In the genomic region with DNA sequence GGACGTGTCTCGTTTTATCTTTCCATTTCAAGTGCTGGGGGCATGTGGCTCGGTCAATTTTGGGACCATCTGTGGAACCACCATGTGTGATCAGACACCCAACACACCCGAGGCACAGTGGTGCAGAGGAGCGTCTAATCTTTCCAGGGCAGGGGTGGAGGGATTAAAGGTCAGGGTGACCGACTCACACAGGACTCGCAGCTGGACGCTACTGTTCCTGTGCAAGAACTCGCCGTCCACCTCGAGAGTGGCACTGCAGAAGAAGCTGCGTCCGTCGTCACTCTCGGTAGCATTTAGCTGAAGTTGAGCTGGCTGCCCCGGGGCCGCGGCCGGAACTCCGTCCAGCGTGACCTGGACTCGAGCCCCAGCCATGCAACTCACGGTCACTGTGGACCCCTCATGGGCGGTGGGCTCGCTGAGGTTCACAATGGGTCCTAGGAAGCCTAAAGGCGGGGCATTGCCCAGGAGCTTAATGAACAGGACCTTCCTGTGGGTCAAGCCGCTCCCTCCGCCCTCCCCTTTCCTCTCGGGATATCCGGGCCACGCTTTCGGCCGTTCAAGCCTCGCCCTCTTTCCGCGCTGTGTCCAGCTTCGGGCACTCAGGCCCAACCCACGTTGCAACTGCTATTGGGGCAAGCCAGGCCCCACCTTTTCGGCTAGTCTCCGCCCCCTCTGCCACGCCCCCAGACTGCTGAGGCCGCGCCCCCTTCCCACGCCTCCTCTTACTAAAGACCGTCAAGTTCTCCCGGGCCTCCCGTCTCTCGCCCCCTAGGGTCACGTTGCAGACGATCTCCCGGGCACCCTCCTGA, we compare ENCODE assay signal across 7 cellular contexts. TPM values are rescaled to one million over a fixed set of nuclear protein-coding genes. Genes with fewer than 3 reads are reported as not detected.
A peak's percentile ranks its signal among the peaks of the same experiment; 100 is the strongest.
DNase-seq lines count a peak whose midpoint lies in the region; ATAC-seq and TF ChIP-seq lines count a peak whose summit lies in the region.

No MANE protein-coding gene starts in this region.

- H3K9ac ChIP-seq in GM23248 (peak overlapping the region; percentile 90), mesendoderm (ENCODE audit: low read length) (peak overlapping the region; percentile 70)

- peak overlapping the region; percentile 84 for H3K4me2 ChIP-seq in GM23248 (ENCODE audit: unreplicated experiment)
- peak overlapping the region; percentile 70 for H3K4me2 ChIP-seq in mesendoderm (ENCODE audit: low read length)

- H3F3A ChIP-seq in GM23248 (ENCODE audit: insufficient read depth): no peaks in the 10 kb centered on the region

- H2BK15ac ChIP-seq in mesendoderm (replicated peaks; ENCODE audit: low read depth): no peak overlapping the region

- H3K18ac ChIP-seq in mesendoderm (ENCODE audit: low read length): no peak overlapping the region

- H3K4me1 ChIP-seq in GM23248 (ENCODE audit: insufficient read depth) (peaks cover 8% of the 10 kb centered on the region), mesendoderm (ENCODE audit: control insufficient read depth, low read depth, low read length) (peaks cover 3% of the 10 kb centered on the region)

- H4K5ac ChIP-seq in mesendoderm (ENCODE audit: low read length): no peak overlapping the region

- H2AFZ ChIP-seq in GM23248: peak overlapping the region; percentile 80

- H3K23ac ChIP-seq in mesendoderm (ENCODE audit: low read length): no peak overlapping the region

- no peaks in the 10 kb centered on the region for H3K9me2 ChIP-seq in GM23248 (ENCODE audit: insufficient read depth)

- H3K36me3 ChIP-seq in GM23248 (ENCODE audit: low read depth) (no peaks in the 10 kb centered on the region), mesendoderm (ENCODE audit: control insufficient read depth, insufficient read depth, low read length) (no peaks in the 10 kb centered on the region)

- no peak overlapping the region for H4K8ac ChIP-seq in mesendoderm (ENCODE audit: low read depth, low read length)

- H3K79me2 ChIP-seq in GM23248 (ENCODE audit: insufficient read depth): peaks cover 36% of the 10 kb centered on the region
- peaks cover 17% of the 10 kb centered on the region for H3K79me2 ChIP-seq in mesendoderm (ENCODE audit: control insufficient read depth, insufficient read depth, low read length)

- H3K27me3 ChIP-seq in GM23248 (replicated peaks; ENCODE audit: insufficient read depth) (no peaks in the 10 kb centered on the region), mesendoderm (ENCODE audit: insufficient read depth, low read length, poor library complexity) (no peaks in the 10 kb centered on the region)

- H3K4ac ChIP-seq in mesendoderm (ENCODE audit: low read depth, low read length): no peak overlapping the region

- H3K27ac ChIP-seq in GM23248 (peak overlapping the region; percentile 92), mesendoderm (ENCODE audit: low read depth, low read length) (no peak overlapping the region)

- WGBS in GM23248 (ENCODE audit: low coverage in 1 of 2, low lambda C conversion rate in 2 of 2, missing lambda C conversion rate in 2 of 2), 2 experiments: 1% methylated on average over 45 to 51 of the region's 51 CpGs
- no CpG with 5 or more reads among the region's 51 CpGs for WGBS in mesendoderm (ENCODE audit: extremely low coverage, insufficient coverage, low lambda C conversion rate)

- ATAC-seq in HG03378 (IDR thresholded peaks at IDR 0.05; ENCODE audit: unreplicated experiment): no peak

- H3K9me3 ChIP-seq in GM23248 (ENCODE audit: low read depth): no peaks in the 10 kb centered on the region

- no peak for TF ChIP-seq CTCF in epithelial cell of esophagus (IDR thresholded peaks at IDR 0.05; ENCODE audit: insufficient read depth, low read depth, low read length, missing control alignments)

- no peaks in the 10 kb centered on the region for H4K20me1 ChIP-seq in GM23248 (ENCODE audit: insufficient read depth)

- H2AK5ac ChIP-seq in mesendoderm (ENCODE audit: low read length): no peak overlapping the region

- H3K79me1 ChIP-seq in mesendoderm (ENCODE audit: low read length): peaks cover 11% of the 10 kb centered on the region

- no peak overlapping the region for H2BK5ac ChIP-seq in mesendoderm (ENCODE audit: low read length)

- peak overlapping the region; percentile 90 for H3K4me3 ChIP-seq in GM23248
- H3K4me3 ChIP-seq in epithelial cell of esophagus (ENCODE audit: low read length): peak overlapping the region; percentile 61
- peak overlapping the region; percentile 25 for H3K4me3 ChIP-seq in mesendoderm (ENCODE audit: low read length)

- DNase-seq in GM23248 (peak; percentile 99), NCI-H2171 treated with DMSO at 0.1 percent for 48 hours (lab: John Stamatoyannopoulos, UW) (peak; percentile 62), epithelial cell of esophagus (ENCODE audit: low read depth) (peak; percentile 95), mesendoderm (peak; percentile 92)
- peak; percentile 42 for DNase-seq in activated CD4-positive, alpha-beta T cell treated with anti-CD3 and anti-CD28 coated beads, Interleukin-2, amount 50 U/mL, for 1 hour
- peak; percentile 87 for DNase-seq in stimulated activated CD8-positive, alpha-beta memory T cell treated with anti-CD3 and anti-CD28 coated beads, Interleukin-4, amount 100 ng/mL, for 48 hours

- in situ Hi-C loops in GM23248 (cut with MboI): no loop called here

- H2BK120ac ChIP-seq in mesendoderm (ENCODE audit: low read depth, low read length): no peak overlapping the region

- peak overlapping the region; percentile 84 for H3K56ac ChIP-seq in mesendoderm (ENCODE audit: low read length)

RNA-seq across cellular contexts. Expression of a gene that starts 1.2 kb away (rescaled TPM):
- 23.0 and 27.1 TPM in 2 replicates for total RNA-seq in GM23248 (2014; rRNA removed; shearing (Covaris generic))
- 28.7 and 29.2 TPM in 2 replicates for polyA plus RNA-seq in GM23248 (2016; fragmentation: Nextera tagmentation; extraction: Ambion mirVana)
- 54.4 TPM for polyA plus RNA-seq in mesendoderm (2013, experiment 1 of 2)
- 53.6 TPM for polyA plus RNA-seq in mesendoderm (2013, experiment 2 of 2)

RNA-seq across cellular contexts. Expression of a gene that starts 4.9 kb away (rescaled TPM):
- total RNA-seq in GM23248 (2014; rRNA removed; shearing (Covaris generic)): 3.4 and 8.6 TPM in 2 replicates
- polyA plus RNA-seq in GM23248 (2016; fragmentation: Nextera tagmentation; extraction: Ambion mirVana): 23.1 and 23.4 TPM in 2 replicates
- 8.1 TPM for polyA plus RNA-seq in mesendoderm (2013, experiment 1 of 2)
- 8.7 TPM for polyA plus RNA-seq in mesendoderm (2013, experiment 2 of 2)

RNA-seq across cellular contexts. Expression of a gene that starts 18.7 kb away (rescaled TPM):
- total RNA-seq in GM23248 (2014; rRNA removed; shearing (Covaris generic)): 46.6 and 50.2 TPM in 2 replicates
- polyA plus RNA-seq in GM23248 (2016; fragmentation: Nextera tagmentation; extraction: Ambion mirVana): 48.9 and 49.2 TPM in 2 replicates
- 21.9 TPM for polyA plus RNA-seq in mesendoderm (2013, experiment 1 of 2)
- 20.5 TPM for polyA plus RNA-seq in mesendoderm (2013, experiment 2 of 2)

RNA-seq across cellular contexts. Expression of a gene that starts 24.9 kb away (rescaled TPM):
- 1.8 and 2.5 TPM in 2 replicates for total RNA-seq in GM23248 (2014; rRNA removed; shearing (Covaris generic))
- polyA plus RNA-seq in GM23248 (2016; fragmentation: Nextera tagmentation; extraction: Ambion mirVana): 1.4 and 1.8 TPM in 2 replicates
- polyA plus RNA-seq in mesendoderm (2013, experiment 1 of 2): 3.0 TPM
- 2.3 TPM for polyA plus RNA-seq in mesendoderm (2013, experiment 2 of 2)

RNA-seq across cellular contexts. Expression of a gene that starts 44.8 kb away (rescaled TPM):
- 45.4 and 48.7 TPM in 2 replicates for total RNA-seq in GM23248 (2014; rRNA removed; shearing (Covaris generic))
- 8.8 and 9.8 TPM in 2 replicates for polyA plus RNA-seq in GM23248 (2016; fragmentation: Nextera tagmentation; extraction: Ambion mirVana)
- 0.15 TPM for polyA plus RNA-seq in mesendoderm (2013, experiment 1 of 2)
- 0.15 TPM for polyA plus RNA-seq in mesendoderm (2013, experiment 2 of 2)

Comparison
In these comparisons a context has a peak if more than half of its experiments do, and no peak if none do; other contexts are left out.
1. DNase-seq: peak in every context shown above with its lines; median percentile 99 in GM23248; 95 in epithelial cell of esophagus; 92 in mesendoderm; 87 in stimulated activated CD8-positive, alpha-beta memory T cell treated with anti-CD3 and anti-CD28 coated beads, Interleukin-4, amount 100 ng/mL, for 48 hours; 62 in NCI-H2171 treated with DMSO at 0.1 percent for 48 hours; 42 in activated CD4-positive, alpha-beta T cell treated with anti-CD3 and anti-CD28 coated beads, Interleukin-2, amount 50 U/mL, for 1 hour.
2. H3K4me3 ChIP-seq: peak in every context shown above with its lines; median percentile 90 in GM23248; 61 in epithelial cell of esophagus; 25 in mesendoderm.